Comparison of ENCODE assay signal across 17 cellular contexts in genomic region chr15:83582386-83582785, GRCh38.
"Had no signal": no experiment of that assay in that cellular context is flagged by ENCODE, and none has a peak within 500 bp of the region (broad histone marks: within the 10 kb centered on the region; RNA-seq: fewer than 3 reads in every experiment).

No MANE protein-coding gene starts in this region.

- H3K4me3 ChIP-seq: sigmoid colon, spleen, upper lobe of right lung had no signal

- ATAC-seq: activated CD8-positive, alpha-beta T cell treated with anti-CD3 and anti-CD28 coated beads for 36 hours; left cardiac atrium; naive thymus-derived CD8-positive, alpha-beta T cell; T-cell; upper lobe of right lung had no signal

- DNase-seq: activated CD4-positive, alpha-beta T cell treated with anti-CD3 and anti-CD28 coated beads, Interleukin-2, amount 10 ng/mL, durations not matched to agents 24 days and 14 days; activated CD8-positive, alpha-beta T cell treated with anti-CD3 and anti-CD28 coated beads for 36 hours; activated naive CD4-positive, alpha-beta T cell treated with Interleukin-2 at 50 U/mL for 16 hours; activated naive CD8-positive, alpha-beta T cell treated with anti-CD3 and anti-CD28 coated beads, Interleukin-2, amount 10 ng/mL, durations not matched to agents 7 days and 5 days; activated T-cell treated with anti-CD3 and anti-CD28 coated beads, Interleukin-2, amount 50 U/mL, for 24 hours; brain microvascular endothelial cell; cerebellar nuclear complex; effector memory CD4-positive, alpha-beta T cell; left cardiac atrium; naive thymus-derived CD8-positive, alpha-beta T cell; sigmoid colon; spleen; stimulated activated CD4-positive, alpha-beta T cell treated with anti-CD3 and anti-CD28 coated beads, Interleukin-1b, Interleukin-23, amount 100 ng/mL, for 48 hours; stimulated activated CD8-positive, alpha-beta memory T cell treated with anti-CD3 and anti-CD28 coated beads, Interleukin-4, amount 100 ng/mL, for 48 hours; stimulated activated naive CD4-positive, alpha-beta T cell; T-cell; upper lobe of right lung had no signal
